ENCODE assay signal across 1 cellular context in genomic region chr3:55569033-55569518, GRCh38.
TF ChIP-seq lines count a peak whose summit lies in the region.

No MANE protein-coding gene starts in this region.

TF ChIP-seq in H1, 55 proteins besides CTCF, POLR2A, EP300 and RAD21 (continued from another document):
- TF ChIP-seq MAFK (IDR thresholded peaks at IDR 0.05; ENCODE audit: low read depth, low read length) (no peak), CTBP2 (IDR thresholded peaks at IDR 0.05; ENCODE audit: borderline replicate concordance, insufficient read depth, insufficient read length, low read length) (no peak), CHD2 (IDR thresholded peaks at IDR 0.05; ENCODE audit: low read length) (no peak), JUND (IDR thresholded peaks at IDR 0.05; ENCODE audit: low read length) (no peak), RBBP5 (IDR thresholded peaks at IDR 0.05; ENCODE audit: borderline replicate concordance, low read depth, low read length) (no peak), TAF1 (IDR thresholded peaks at IDR 0.05; ENCODE audit: low read depth, low read length) (no peak)
